8 cellular contexts compared by ENCODE assay signal in the genomic region with DNA sequence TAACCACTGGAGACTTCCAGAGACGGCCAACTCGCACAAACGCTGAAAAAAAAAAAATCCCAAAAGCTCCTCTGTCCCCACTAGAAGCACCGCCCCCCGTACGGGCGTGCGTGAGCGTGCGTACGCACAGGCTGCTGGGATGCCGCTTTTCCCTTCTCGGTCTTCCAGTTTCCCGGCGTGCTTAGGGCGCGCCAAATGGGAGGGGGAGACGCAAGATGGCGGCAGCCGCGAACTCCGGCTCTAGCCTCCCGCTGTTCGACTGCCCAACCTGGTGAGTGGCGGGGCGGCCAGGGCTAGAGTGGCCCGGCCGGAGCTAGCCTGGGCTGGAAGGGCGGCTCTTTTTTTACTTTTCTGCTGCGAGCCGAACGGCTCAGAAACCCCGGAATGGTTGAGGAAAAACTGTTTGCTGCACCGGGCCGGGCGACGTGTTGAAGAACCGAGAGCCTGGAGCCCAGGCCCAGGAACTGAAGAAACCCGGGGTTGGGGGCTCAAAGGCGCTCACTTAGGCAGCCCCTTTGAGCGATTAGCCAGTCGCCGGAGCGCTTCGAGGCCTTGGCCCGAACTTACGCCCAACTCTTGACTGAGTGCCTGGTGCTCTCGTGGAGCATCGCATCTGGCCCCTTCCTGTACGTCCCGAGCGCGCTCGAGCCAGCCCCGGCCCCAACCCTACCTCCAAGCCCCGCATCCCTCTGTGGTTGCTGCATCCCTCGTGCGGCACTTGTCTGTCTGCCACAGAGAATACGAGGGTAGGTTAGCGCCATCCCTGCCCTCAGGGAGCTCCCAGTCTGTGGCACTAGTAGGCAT. TPM values are rescaled to one million over a fixed set of nuclear protein-coding genes. Genes with fewer than 3 reads are reported as not detected.
DNase-seq lines count a peak whose midpoint lies in the region; ATAC-seq and TF ChIP-seq lines count a peak whose summit lies in the region.

A gene (plus strand): TSS at position 162 of the 804 bp plus-strand sequence. CDS start 54 bp downstream, at position 216.

- H3K4me1 ChIP-seq in heart left ventricle (peaks cover 8 to 34% (median 19%) of the 10 kb centered on the region in 12 donors), upper lobe of left lung (peaks cover 14 to 21% (median 15%) of the 10 kb centered on the region in 4 donors)

- TF ChIP-seq EP300 in upper lobe of left lung (IDR thresholded peaks at IDR 0.05), result peak in 1 of 4 donors; percentile 65

- WGBS in adipose tissue, 3 donors, result 0 to 1% (median 0%) methylated on average over 55 to 60 of the region's 60 CpGs
- WGBS in heart left ventricle, 4 donors, result 0 to 1% (median 1%) methylated on average over 49 to 60 of the region's 60 CpGs
- WGBS in upper lobe of left lung, 2 donors, result 0 to 1% methylated on average over 18 to 48 of the region's 60 CpGs

- H3K36me3 Mint-ChIP-seq in T-cell, result peaks cover 6% of the 10 kb centered on the region

- TF ChIP-seq POLR2A in heart left ventricle (IDR thresholded peaks at IDR 0.05), result peak in 1 of 2 donors; percentile 73
- peak in 3 of 4 donors; percentile 54 to 84 (median 65) for TF ChIP-seq POLR2A in upper lobe of left lung (IDR thresholded peaks at IDR 0.05)

- POLR2A ChIA-PET in T-cell (lab: Charles Lee), result interaction anchor here (0.6 to 0.9 kb wide), 2 partner anchors 413 to 551 kb away, joined by 3 read pairs; no protein-coding TSS in a partner anchor

- peaks cover 12 to 45% (median 43%) of the 10 kb centered on the region in 3 donors for H3K4me1 Mint-ChIP-seq in T-cell

- H3K4me3 ChIP-seq in GM12864 (ENCODE audit: low read depth, low read length), result peak within 1 kb of the TSS; percentile 90
- H3K4me3 ChIP-seq in heart left ventricle, result peak within 1 kb of the TSS; percentile 66 to 99 (median 92)
- peak within 1 kb of the TSS; percentile 72 to 84 (median 78) for H3K4me3 ChIP-seq in upper lobe of left lung

- intact Hi-C loops in heart left ventricle (cut with DNase I) (loop anchor here in 2 of 10 donors (2.0 to 5.0 kb wide), 2 partner anchors 59 to 106 kb away; a partner anchor contains a TSS), posterior cingulate gyrus (cut with DNase I) (loop anchor here (2.0 kb wide), 1 partner anchor 58 kb away; a partner anchor contains a TSS)

- CTCF ChIA-PET in T-cell (lab: Charles Lee), result interaction anchor here (0.5 to 0.6 kb wide), 3 partner anchors 93 to 167 kb away, joined by 3 to 7 read pairs (median 4); a partner anchor contains a TSS

- no peaks in the 10 kb centered on the region for H3K9me3 Mint-ChIP-seq in T-cell

- ATAC-seq in HG02759 (IDR thresholded peaks at IDR 0.05; ENCODE audit: unreplicated experiment) (peak; percentile 97), T-cell (replicated peaks in 1 of 4) (peak; percentile 100), heart left ventricle (peak; percentile 99 to 100 (median 100)), upper lobe of left lung (ENCODE audit: low FRiP score in 2 of 2) (peak; percentile 100)

- no peaks in the 10 kb centered on the region for H3K27me3 Mint-ChIP-seq in T-cell

- H3K27ac Mint-ChIP-seq in T-cell, result peak within 1 kb of the TSS; percentile 89 to 92

- DNase-seq in GM12864 (ENCODE audit: low read depth) (peak; percentile 86), NCI-H1417 treated with DMSO at 0.1 percent for 48 hours (lab: John Stamatoyannopoulos, UW) (peak; percentile 85), T-cell (peak; percentile 72 to 93 (median 86)), heart left ventricle (peak; percentile 92 to 96 (median 95)), posterior cingulate gyrus (peak; percentile 91 to 99 (median 94)), upper lobe of left lung (peak; percentile 94 to 96)

- TF ChIP-seq CTCF in GM12864 (IDR thresholded peaks at IDR 0.05; ENCODE audit: low read depth, low read length, missing control alignments) (no peak), heart left ventricle (IDR thresholded peaks at IDR 0.05) (peak in 1 of 12 donors; percentile 17), upper lobe of left lung (IDR thresholded peaks at IDR 0.05) (no peak)

- H3K27ac ChIP-seq in adipose tissue (ENCODE audit: low read depth, low read length) (peak within 1 kb of the TSS; percentile 26), heart left ventricle (peak within 1 kb of the TSS; percentile 73 to 94 (median 90)), upper lobe of left lung (peak within 1 kb of the TSS; percentile 84 to 88 (median 86))

- H3K4me3 Mint-ChIP-seq in T-cell, result peak within 1 kb of the TSS; percentile 91 to 97 (median 93)

- peaks cover 0 to 37% (median 27%) of the 10 kb centered on the region in 9 donors for H3K36me3 ChIP-seq in heart left ventricle
- H3K36me3 ChIP-seq in upper lobe of left lung, result peaks cover 0 to 23% (median 10%) of the 10 kb centered on the region in 4 donors

- H3K9me3 ChIP-seq in heart left ventricle (no peaks in the 10 kb centered on the region), upper lobe of left lung (no peaks in the 10 kb centered on the region)

- H3K27me3 ChIP-seq in heart left ventricle, result no peaks in the 10 kb centered on the region
- no peaks in the 10 kb centered on the region for H3K27me3 ChIP-seq in upper lobe of left lung

RNA-seq across cellular contexts. Expression of the gene that starts here (rescaled TPM):
- 10 to 100 TPM; 20.5 to 48.1 (median 40.5) TPM for total RNA-seq in T-cell
- 10 to 100 TPM; 12.3 to 27.6 (median 26.9) TPM for polyA plus RNA-seq in adipose tissue
- 10 to 100 TPM; 21.4 to 31.8 (median 25.1) TPM for total RNA-seq in heart left ventricle
- 10 to 100 TPM; 13.3 to 32.9 TPM for polyA plus RNA-seq in heart left ventricle
- 10 to 100 TPM; 12.7 to 36.0 (median 29.9) TPM for total RNA-seq in upper lobe of left lung

Comparison
In these comparisons a context has a peak if more than half of its experiments do, and no peak if none do; other contexts are left out.
1. Peak in every context shown above with its lines: DNase-seq, ATAC-seq, H3K4me3 ChIP-seq and H3K27ac ChIP-seq.
2. H3K27ac ChIP-seq: peak in every context shown above with its lines; median percentile 90 in heart left ventricle; 86 in upper lobe of left lung; 26 in adipose tissue.